8 cellular contexts compared by ENCODE assay signal in the genomic region with DNA sequence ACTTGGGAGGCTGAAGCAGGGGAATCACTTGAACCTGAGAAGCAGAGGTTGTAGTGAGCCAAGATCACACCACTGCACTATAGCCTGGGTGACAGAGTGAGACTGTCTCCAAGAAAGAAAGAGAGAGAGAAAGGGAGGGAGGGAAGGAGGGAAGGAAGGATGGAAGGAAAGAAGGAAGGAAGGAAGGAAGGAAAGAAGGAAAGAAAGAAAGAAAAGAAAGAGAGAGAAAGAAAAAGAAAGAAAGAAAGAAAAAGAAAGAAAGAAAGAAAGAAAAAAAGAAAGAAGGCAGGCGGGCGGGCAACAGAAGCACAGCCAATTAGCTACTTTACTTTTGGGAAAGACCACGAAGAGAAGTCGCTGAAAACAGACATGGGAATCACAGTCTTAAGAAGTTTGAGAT. TPM values are rescaled to one million over a fixed set of nuclear protein-coding genes. Genes with fewer than 3 reads are reported as not detected.
DNase-seq lines count a peak whose midpoint lies in the region; ATAC-seq, FAIRE-seq and TF ChIP-seq lines count a peak whose summit lies in the region.
"Not testable (repeated sequence)": the region's sequence is repeated elsewhere in the genome, so short reads cannot be mapped to it uniquely, and the experiment has no call there.

No MANE protein-coding gene starts in this region.

- H3K56ac ChIP-seq in H9 (ENCODE audit: insufficient read length, low read depth, low read length), result not testable (repeated sequence)

- WGBS in H9 (ENCODE audit: extremely low coverage, insufficient read length, low lambda C conversion rate), result no CpG with 5 or more reads among the region's 4 CpGs
- WGBS in K562 (ENCODE audit: insufficient coverage, low coverage, missing lambda C conversion rate), result 87% methylated on average over 2 of the region's 4 CpGs

- TF ChIP-seq CTCF in 22Rv1 (IDR thresholded peaks at IDR 0.05); H9 (conservative IDR thresholded peaks at IDR 0.05); VCaP (conservative IDR thresholded peaks at IDR 0.05); K562 (IDR thresholded peaks at IDR 0.05 in 2 of 3, conservative IDR thresholded peaks at IDR 0.05 in 1 of 3; ENCODE audit: insufficient read depth in 2 of 3, low read depth in 1 of 3, low read length in 3 of 3): not testable (repeated sequence)

- H3K4me2 ChIP-seq in H9 (ENCODE audit: insufficient read depth, insufficient read length, low read length); K562 (ENCODE audit: insufficient read depth, low read length): not testable (repeated sequence)

- H4K5ac ChIP-seq in H9 (ENCODE audit: insufficient read length, low read depth, low read length), result not testable (repeated sequence)

- not testable (repeated sequence) for H3K79me2 ChIP-seq in H9 (ENCODE audit: insufficient read depth, low read length); K562 (ENCODE audit: control insufficient read depth, insufficient read depth, low read length)

- H4K8ac ChIP-seq in H9 (replicated peaks; ENCODE audit: insufficient read length, low read depth, low read length), result not testable (repeated sequence)

- not testable (repeated sequence) for H3K18ac ChIP-seq in H9 (ENCODE audit: insufficient read length, low read depth, low read length)

- H3K14ac ChIP-seq in H9 (ENCODE audit: insufficient read depth, low read length), result not testable (repeated sequence)

- not testable (repeated sequence) for TF ChIP-seq EP300 in K562 (IDR thresholded peaks at IDR 0.05; ENCODE audit: low read length)

- not testable (repeated sequence) for H3K27me3 Mint-ChIP-seq in CD4-positive, alpha-beta memory T cell; H9 (ENCODE audit: low read depth); activated T-cell treated with anti-CD3 and anti-CD28 coated beads, Interleukin-2, amount 50 U/mL, for 24 hours; naive thymus-derived CD4-positive, alpha-beta T cell

- in situ Hi-C loops in K562 (cut with MboI), result loop anchor here (5.0 to 25.0 kb wide), 2 partner anchors 143 to 328 kb away; no protein-coding TSS in a partner anchor

- not testable (repeated sequence) for H3K79me1 ChIP-seq in H9 (ENCODE audit: insufficient read depth, low read depth, low read length, poor library complexity, severe bottlenecking)

- intact Hi-C loops in CD4-positive, alpha-beta memory T cell (cut with micrococcal nuclease), result loop anchor here (10.0 kb wide), 1 partner anchor 594 kb away; the partner anchor contains the start of genes HINT2 and SPAG8
- intact Hi-C loops in K562 (cut with micrococcal nuclease), result not testable (repeated sequence)
- intact Hi-C loops in naive thymus-derived CD4-positive, alpha-beta T cell (cut with micrococcal nuclease), result loop anchor here (10.0 kb wide), 4 partner anchors 594 to 1294 kb away; partner anchors contain the start of genes ATOSB (in 1 of the 2), HINT2 (in 1 of the 2), SPAG8 (in 1 of the 2) and UNC13B (in 1 of the 2)

- H2BK120ac ChIP-seq in H9 (ENCODE audit: low read depth, low read length, poor library complexity, severe bottlenecking), result not testable (repeated sequence)

- not testable (repeated sequence) for H2BK5ac ChIP-seq in H9 (ENCODE audit: insufficient read length, low read length)

- H3K23ac ChIP-seq in H9 (ENCODE audit: insufficient read length, low read depth, low read length), result not testable (repeated sequence)

- H3T11ph ChIP-seq in H9 (ENCODE audit: low read length), result not testable (repeated sequence)

- H3K9me3 ChIP-seq in CD4-positive, alpha-beta memory T cell (ENCODE audit: control insufficient read depth in 1 of 2, low read length in 2 of 2); H9 (ENCODE audit: control insufficient read depth, low read depth, low read length); K562 (replicated peaks; ENCODE audit: control insufficient read depth, insufficient read depth, low read depth, low read length); naive thymus-derived CD4-positive, alpha-beta T cell (ENCODE audit: control insufficient read depth in 2 of 3, low read length in 3 of 3): not testable (repeated sequence)

- H3K4me3 Mint-ChIP-seq in CD4-positive, alpha-beta memory T cell; H9; activated T-cell treated with anti-CD3 and anti-CD28 coated beads, Interleukin-2, amount 50 U/mL, for 24 hours; naive thymus-derived CD4-positive, alpha-beta T cell; stimulated activated effector memory CD8-positive, alpha-beta T cell treated with anti-CD3 and anti-CD28 coated beads, Interleukin-12 subunit alpha, Interleukin-12 subunit beta, amount 100 ng/mL, for 72 hours: not testable (repeated sequence)

- not testable (repeated sequence) for H3K9ac ChIP-seq in H9 (ENCODE audit: extremely low read depth, insufficient read length, low read length); K562 (ENCODE audit: insufficient read depth in 1 of 2, low read depth in 2 of 2, low read length in 2 of 2)

- H2BK20ac ChIP-seq in H9 (ENCODE audit: low read depth, low read length, poor library complexity, severe bottlenecking), result not testable (repeated sequence)

- peak overlapping the region; percentile 12; the same call in 1 of the 2 replicates for H3K27ac ChIP-seq in 22Rv1
- not testable (repeated sequence) for H3K27ac ChIP-seq in CD4-positive, alpha-beta memory T cell (ENCODE audit: low read depth, low read length); H9 (ENCODE audit: insufficient read length, low read depth, low read length); K562 (ENCODE audit: extremely low read depth, low read depth, low read length); naive thymus-derived CD4-positive, alpha-beta T cell (ENCODE audit: low read depth, low read length)
- H3K27ac ChIP-seq in VCaP, result peak overlapping the region; percentile 54

- not testable (repeated sequence) for H3K23me2 ChIP-seq in H9 (ENCODE audit: insufficient read length, low read depth, low read length, poor library complexity, severe bottlenecking)

- not testable (repeated sequence) for H2BK12ac ChIP-seq in H9 (ENCODE audit: insufficient read length, low read depth, low read length)

- POLR2A ChIA-PET in CD4-positive, alpha-beta memory T cell (lab: Charles Lee; ENCODE audit: partially characterized antibody), result interaction anchor here (0.9 to 2.6 kb wide), 2 partner anchors 8 to 79 kb away, joined by 4 to 20 read pairs; partner anchors contain the start of gene RNF38
- POLR2A ChIA-PET in K562 (lab: Yijun Ruan, JAX), result not testable (repeated sequence)
- POLR2A ChIA-PET in naive thymus-derived CD4-positive, alpha-beta T cell (lab: Charles Lee), result interaction anchor here (0.5 to 1.2 kb wide), 4 partner anchors 111 to 652 kb away, joined by 3 to 5 read pairs (median 4); no protein-coding TSS in a partner anchor

- not testable (repeated sequence) for H3K4me1 ChIP-seq in CD4-positive, alpha-beta memory T cell (ENCODE audit: insufficient read depth, low read length); H9 (ENCODE audit: insufficient read depth, low read length); K562 (replicated peaks in 1 of 2; ENCODE audit: control insufficient read depth in 2 of 2, insufficient read depth in 2 of 2, low read length in 2 of 2); naive thymus-derived CD4-positive, alpha-beta T cell (ENCODE audit: control insufficient read depth in 2 of 2, insufficient read depth in 2 of 2, low read length in 2 of 2)

- CTCF ChIA-PET in CD4-positive, alpha-beta memory T cell (lab: Charles Lee; ENCODE audit: partially characterized antibody), result interaction anchor here (1.1 to 9.8 kb wide), 13 partner anchors 9 to 327 kb away, joined by 3 to 505 read pairs (median 22); no protein-coding TSS in a partner anchor
- CTCF ChIA-PET in K562 (lab: Yijun Ruan, JAX; ENCODE audit: low intra/inter-chr PET ratio), result interaction anchor here (1.2 to 4.2 kb wide), 2 partner anchors 41 to 319 kb away, joined by 4 to 29 read pairs; no protein-coding TSS in a partner anchor
- CTCF ChIA-PET in naive thymus-derived CD4-positive, alpha-beta T cell (lab: Charles Lee), result interaction anchor here (2.0 to 8.7 kb wide), 5 partner anchors 15 to 147 kb away, joined by 4 to 253 read pairs (median 15); no protein-coding TSS in a partner anchor

- H3K4me1 Mint-ChIP-seq in CD4-positive, alpha-beta memory T cell, result peaks cover 19 to 35% (median 24%) of the 10 kb centered on the region in 4 donors
- peaks cover 16 to 20% of the 10 kb centered on the region in 2 experiments for H3K4me1 Mint-ChIP-seq in H9
- peaks cover 28% of the 10 kb centered on the region for H3K4me1 Mint-ChIP-seq in activated T-cell treated with anti-CD3 and anti-CD28 coated beads, Interleukin-2, amount 50 U/mL, for 24 hours (ENCODE audit: low read depth)
- peaks cover 8 to 51% (median 33%) of the 10 kb centered on the region in 7 donors for H3K4me1 Mint-ChIP-seq in naive thymus-derived CD4-positive, alpha-beta T cell
- peaks cover 17% of the 10 kb centered on the region for H3K4me1 Mint-ChIP-seq in stimulated activated effector memory CD8-positive, alpha-beta T cell treated with anti-CD3 and anti-CD28 coated beads, Interleukin-12 subunit alpha, Interleukin-12 subunit beta, amount 100 ng/mL, for 72 hours

- H2AFZ ChIP-seq in H9 (ENCODE audit: low read length); K562 (ENCODE audit: low read depth, low read length): not testable (repeated sequence)

- H3K27ac Mint-ChIP-seq in CD4-positive, alpha-beta memory T cell, result peak overlapping the region in 5 of 7 donors; percentile 36 to 79 (median 74)
- H3K27ac Mint-ChIP-seq in H9, result peak overlapping the region in 2 of 3 experiments; percentile 18 to 59; a peak in 2 of 7 replicates
- peak overlapping the region; percentile 9 for H3K27ac Mint-ChIP-seq in activated T-cell treated with anti-CD3 and anti-CD28 coated beads, Interleukin-2, amount 50 U/mL, for 24 hours
- peak overlapping the region in 8 of 9 donors; percentile 23 to 91 (median 64) for H3K27ac Mint-ChIP-seq in naive thymus-derived CD4-positive, alpha-beta T cell
- peak overlapping the region; percentile 50 for H3K27ac Mint-ChIP-seq in stimulated activated effector memory CD8-positive, alpha-beta T cell treated with anti-CD3 and anti-CD28 coated beads, Interleukin-12 subunit alpha, Interleukin-12 subunit beta, amount 100 ng/mL, for 72 hours

- H3K36me3 Mint-ChIP-seq in CD4-positive, alpha-beta memory T cell, result peaks cover 3 to 11% of the 10 kb centered on the region in 2 donors
- H3K36me3 Mint-ChIP-seq in H9 (ENCODE audit: insufficient read depth in 1 of 3, low read depth in 3 of 3), result peaks cover 7 to 24% (median 9%) of the 10 kb centered on the region in 3 experiments; a peak in 6 of 7 replicates
- not testable (repeated sequence) for H3K36me3 Mint-ChIP-seq in activated T-cell treated with anti-CD3 and anti-CD28 coated beads, Interleukin-2, amount 50 U/mL, for 24 hours (ENCODE audit: low read depth); stimulated activated effector memory CD8-positive, alpha-beta T cell treated with anti-CD3 and anti-CD28 coated beads, Interleukin-12 subunit alpha, Interleukin-12 subunit beta, amount 100 ng/mL, for 72 hours
- H3K36me3 Mint-ChIP-seq in naive thymus-derived CD4-positive, alpha-beta T cell, result peaks cover 0 to 15% (median under 1%) of the 10 kb centered on the region in 5 donors

- not testable (repeated sequence) for TF ChIP-seq RAD21 in K562 (CRISPR knock-in tag; conservative IDR thresholded peaks at IDR 0.05 in 1 of 2, IDR thresholded peaks at IDR 0.05 in 1 of 2)

- ATAC-seq in K562; naive thymus-derived CD4-positive, alpha-beta T cell; stimulated activated effector memory CD8-positive, alpha-beta T cell treated with anti-CD3 and anti-CD28 coated beads, Interleukin-12 subunit alpha, Interleukin-12 subunit beta, amount 100 ng/mL, for 72 hours: not testable (repeated sequence)

- not testable (repeated sequence) for H3K36me3 ChIP-seq in CD4-positive, alpha-beta memory T cell (ENCODE audit: insufficient read depth, low read length); K562 (ENCODE audit: control insufficient read depth, insufficient read depth, low read length); naive thymus-derived CD4-positive, alpha-beta T cell (ENCODE audit: control insufficient read depth in 2 of 3, insufficient read depth in 3 of 3, low read length in 3 of 3)

- H3K4ac ChIP-seq in H9 (ENCODE audit: low read depth, low read length), result not testable (repeated sequence)

- not testable (repeated sequence) for H4K20me1 ChIP-seq in H9 (ENCODE audit: control insufficient read depth, insufficient read depth, insufficient read length); K562 (replicated peaks; ENCODE audit: control insufficient read depth, insufficient read depth, low read length)

- not testable (repeated sequence) for TF ChIP-seq POLR2A in K562 (conservative IDR thresholded peaks at IDR 0.05)

- not testable (repeated sequence) for H4K91ac ChIP-seq in H9 (ENCODE audit: insufficient read length, low read depth, low read length)

- H3K9me1 ChIP-seq in K562 (ENCODE audit: control insufficient read depth, insufficient read depth, low read length), result not testable (repeated sequence)

- H3K27me3 ChIP-seq in CD4-positive, alpha-beta memory T cell (ENCODE audit: insufficient read depth, low read length); H9 (ENCODE audit: insufficient read depth, low read length); K562 (ENCODE audit: control insufficient read depth in 2 of 2, insufficient read depth in 2 of 2, low read length in 2 of 2); naive thymus-derived CD4-positive, alpha-beta T cell (ENCODE audit: control insufficient read depth in 2 of 2, insufficient read depth in 2 of 2, low read length in 2 of 2): not testable (repeated sequence)

- BruUV-seq in K562 (replicated peaks; lab: Mats Ljungman, UMichigan), result not testable (repeated sequence)

- FAIRE-seq in K562 (lab: Jason Lieb, UNC), result not testable (repeated sequence)

- not testable (repeated sequence) for DNase-seq in CD4-positive, alpha-beta memory T cell; H9; activated T-cell treated with anti-CD3 and anti-CD28 coated beads, Interleukin-2, amount 50 U/mL, for 24 hours; K562 (ENCODE audit: extremely low read depth in 1 of 4, low spot score in 3 of 4); naive thymus-derived CD4-positive, alpha-beta T cell; stimulated activated effector memory CD8-positive, alpha-beta T cell treated with anti-CD3 and anti-CD28 coated beads, Interleukin-12 subunit alpha, Interleukin-12 subunit beta, amount 100 ng/mL, for 72 hours (ENCODE audit: low spot score in 2 of 2)

- H2BK15ac ChIP-seq in H9 (ENCODE audit: low read depth, low read length), result not testable (repeated sequence)

- H2AK5ac ChIP-seq in H9 (ENCODE audit: insufficient read length, low read length), result not testable (repeated sequence)

- not testable (repeated sequence) for H3K4me3 ChIP-seq in CD4-positive, alpha-beta memory T cell (ENCODE audit: low read length in 2 of 2); K562; naive thymus-derived CD4-positive, alpha-beta T cell (ENCODE audit: low read length)

- H3K9me3 Mint-ChIP-seq in CD4-positive, alpha-beta memory T cell; H9; activated T-cell treated with anti-CD3 and anti-CD28 coated beads, Interleukin-2, amount 50 U/mL, for 24 hours; naive thymus-derived CD4-positive, alpha-beta T cell; stimulated activated effector memory CD8-positive, alpha-beta T cell treated with anti-CD3 and anti-CD28 coated beads, Interleukin-12 subunit alpha, Interleukin-12 subunit beta, amount 100 ng/mL, for 72 hours: not testable (repeated sequence)

RNA-seq across cellular contexts. Expression of gene RNF38, which starts 9.0 kb away (rescaled TPM):
- total RNA-seq in CD4-positive, alpha-beta memory T cell, result 10 to 100 TPM; 78.0 to 78.3 TPM
- polyA plus RNA-seq in CD4-positive, alpha-beta memory T cell, result 10 to 100 TPM; 16.5 to 32.7 TPM
- total RNA-seq in H9 (2021) (58.8 and 60.2 TPM in 2 replicates), K562 (2014; rRNA removed) (2.9 and 3.1 TPM in 2 replicates), K562 (2014; rRNA removed; fragmentation: Illumina TruSeq; extraction: Trizol) (5.4 and 6.4 TPM in 2 replicates), K562 (2015; rRNA removed; fragmentation: Illumina TruSeq; extraction: Trizol) (4.5 and 4.9 TPM in 2 replicates), K562 (2021) (8.9 and 9.8 TPM in 2 replicates)
- total RNA-seq in K562 (2011; cell fraction: chromatin; rRNA removed; ENCODE audit: low replicate concordance), result 17.6 and 18.1 TPM in 2 replicates
- total RNA-seq in K562 (2011; cell fraction: nucleolus; rRNA removed), result 4.7 and 6.3 TPM in 2 replicates
- total RNA-seq in K562 (2011; cell fraction: nucleoplasm; rRNA removed), result 13.0 and 20.2 TPM in 2 replicates
- polyA plus RNA-seq in K562 (2011; rRNA removed) (8.5 and 10.4 TPM in 2 replicates), K562 (2014; fragmentation: Illumina TruSeq; extraction: Trizol) (6.7 TPM in 2 replicates), K562 (2014; fragmentation: Nextera tagmentation; extraction: Ambion mirVana) (1 to 10 TPM; 1.6 to 2.7 TPM), K562 (2014; rRNA removed) (3.4 and 4.7 TPM in 2 replicates)
- polyA plus RNA-seq in K562 (2011; cell fraction: cytosol; rRNA removed), result 9.3 and 10.5 TPM in 2 replicates
- polyA plus RNA-seq in K562 (2011; cell fraction: nucleus; rRNA removed), result 12.8 and 16.8 TPM in 2 replicates
- 3.9 TPM in 2 replicates for polyA plus RNA-seq in K562 (2012)
- 18.1 and 18.3 TPM in 2 replicates for polyA minus RNA-seq in K562 (2011; rRNA and poly(A)+ RNA removed)
- polyA minus RNA-seq in K562 (2011; cell fraction: cytosol; rRNA and poly(A)+ RNA removed), result 6.6 and 7.7 TPM in 2 replicates
- polyA minus RNA-seq in K562 (2011; cell fraction: nucleus; rRNA and poly(A)+ RNA removed), result 6.1 and 9.7 TPM in 2 replicates
- 10 to 100 TPM; 39.2 to 88.2 (median 72.9) TPM for total RNA-seq in naive thymus-derived CD4-positive, alpha-beta T cell
- 10 to 100 TPM; 16.8 to 25.2 TPM for polyA plus RNA-seq in naive thymus-derived CD4-positive, alpha-beta T cell

Comparison
In these comparisons a context has a peak if more than half of its experiments do, and no peak if none do; other contexts are left out.
1. H3K27ac Mint-ChIP-seq: peak in every context shown above with its lines; median percentile 74 in CD4-positive, alpha-beta memory T cell; 64 in naive thymus-derived CD4-positive, alpha-beta T cell; 50 in stimulated activated effector memory CD8-positive, alpha-beta T cell treated with anti-CD3 and anti-CD28 coated beads, Interleukin-12 subunit alpha, Interleukin-12 subunit beta, amount 100 ng/mL, for 72 hours; 38 in H9; 9 in activated T-cell treated with anti-CD3 and anti-CD28 coated beads, Interleukin-2, amount 50 U/mL, for 24 hours.